ENCODE assay signal across 8 cellular contexts in genomic region chr7:129144834-129145668, GRCh38. TPM values are rescaled to one million over a fixed set of nuclear protein-coding genes. Genes with fewer than 3 reads are reported as not detected.
DNase-seq lines count a peak whose midpoint lies in the region; ATAC-seq and TF ChIP-seq lines count a peak whose summit lies in the region.

No MANE protein-coding gene starts in this region.

- TF ChIP-seq POLR2A in lower leg skin (IDR thresholded peaks at IDR 0.05): no peak

- DNase-seq in AG09309 (ENCODE audit: low read depth) (no peak), lower leg skin (ENCODE audit: low spot score in 2 of 2) (no peak), tibial artery (no peak), mesenteric fat pad (ENCODE audit: low spot score) (no peak)

- 13 to 16% methylated on average over 26 to 37 of the region's 58 CpGs for WGBS in lower leg skin, 2 donors

- peaks cover 0 to 14% (median 9%) of the 10 kb centered on the region in 4 donors for H3K4me1 ChIP-seq in tibial artery

- H3K36me3 Mint-ChIP-seq in activated naive CD8-positive, alpha-beta T cell: no peaks in the 10 kb centered on the region

- peaks cover 1% of the 10 kb centered on the region for H3K27me3 Mint-ChIP-seq in activated naive CD8-positive, alpha-beta T cell

- H3K4me3 Mint-ChIP-seq in activated naive CD8-positive, alpha-beta T cell: peak overlapping the region; percentile 87

- TF ChIP-seq RAD21 in Ishikawa (IDR thresholded peaks at IDR 0.05; ENCODE audit: low read depth): no peak

- no peak for TF ChIP-seq EP300 in Ishikawa (IDR thresholded peaks at IDR 0.05; ENCODE audit: borderline replicate concordance)

- H3K36me3 ChIP-seq in tibial artery: no peaks in the 10 kb centered on the region

- peak; percentile 34 for ATAC-seq in GM19324 (IDR thresholded peaks at IDR 0.05; ENCODE audit: low FRiP score, unreplicated experiment)
- no peak for ATAC-seq in HG03139 (IDR thresholded peaks at IDR 0.05; ENCODE audit: unreplicated experiment)

- no peaks in the 10 kb centered on the region for H3K9me3 ChIP-seq in tibial artery

- peaks cover 19% of the 10 kb centered on the region for H3K4me1 Mint-ChIP-seq in activated naive CD8-positive, alpha-beta T cell (ENCODE audit: low read depth)

- H3K9me3 Mint-ChIP-seq in activated naive CD8-positive, alpha-beta T cell (ENCODE audit: low read depth): no peaks in the 10 kb centered on the region

- intact Hi-C loops in lower leg skin (cut with DNase I; ENCODE audit: low total_unique reads): no loop called here
- intact Hi-C loops in tibial artery (cut with DNase I; ENCODE audit: low total_unique reads): no loop called here

- H3K27me3 ChIP-seq in tibial artery: peaks cover 0 to 74% of the 10 kb centered on the region in 2 donors

- TF ChIP-seq CTCF in AG09309 (IDR thresholded peaks at IDR 0.05; ENCODE audit: control insufficient read depth, insufficient read depth, low read depth, low read length, missing control alignments): peak; percentile 5
- no peak for TF ChIP-seq CTCF in lower leg skin (IDR thresholded peaks at IDR 0.05)
- no peak for TF ChIP-seq CTCF in tibial artery (IDR thresholded peaks at IDR 0.05)

- H3K27ac ChIP-seq in tibial artery: no peak overlapping the region

- H3K4me3 ChIP-seq in AG09309 (ENCODE audit: control insufficient read depth, low read depth, low read length): no peak overlapping the region
- peak overlapping the region; percentile 15 for H3K4me3 ChIP-seq in lower leg skin (ENCODE audit: low read depth, poor library complexity, severe bottlenecking)
- peak overlapping the region; percentile 45 to 50 for H3K4me3 ChIP-seq in tibial artery

- H3K27ac Mint-ChIP-seq in activated naive CD8-positive, alpha-beta T cell: no peak overlapping the region

TF ChIP-seq in Ishikawa, 13 proteins besides CTCF, POLR2A, EP300 and RAD21:
- no peak for TF ChIP-seq MAX (IDR thresholded peaks at IDR 0.05)
- TF ChIP-seq ZBTB7A (IDR thresholded peaks at IDR 0.05; ENCODE audit: low read depth): peak; percentile 69

RNA-seq across cellular contexts. Expression of gene TSPAN33, which starts 0.5 kb away (rescaled TPM):
- total RNA-seq in lower leg skin: 10 to 100 TPM in 2 of 4 donors, 1 to 10 TPM in 2; 7.4 to 13.4 (median 9.9) TPM
- 9.7 TPM for total RNA-seq in mesenteric fat pad

RNA-seq across cellular contexts. Expression of gene SMO, which starts 43.4 kb away (rescaled TPM):
- total RNA-seq in lower leg skin (10 to 100 TPM in 3 of 4 donors, 1 to 10 TPM in 1; 9.7 to 19.4 (median 14.7) TPM), mesenteric fat pad (6.9 TPM)
